In genomic region chr3:42456211-42456610, GRCh38 we compare ENCODE assay signal across 35 cellular contexts. TPM values are rescaled to one million over a fixed set of nuclear protein-coding genes. Genes with fewer than 3 reads are reported as not detected.
"Had no signal": no experiment of that assay in that cellular context is flagged by ENCODE, and none has a peak within 500 bp of the region (broad histone marks: within the 10 kb centered on the region; RNA-seq: fewer than 3 reads in every experiment).

No MANE protein-coding gene starts in this region.

- ATAC-seq: naive thymus-derived CD4-positive, alpha-beta T cell; natural killer cell; psoas muscle; right cardiac atrium; right lobe of liver; stimulated activated effector memory CD8-positive, alpha-beta T cell treated with anti-CD3 and anti-CD28 coated beads, Interleukin-12 subunit alpha, Interleukin-12 subunit beta, amount 100 ng/mL, for 72 hours; stimulated activated naive B cell treated with anti-CD40 and anti-IgM and Interleukin-4, amounts not matched to agents 10 μg/mL and 1 μg/mL and 100 μg/mL, for 72 hours; upper lobe of right lung had no signal

- H3K9ac ChIP-seq: parathyroid adenoma had no signal

- H3K4me1 Mint-ChIP-seq: naive thymus-derived CD4-positive, alpha-beta T cell; natural killer cell; nephron; stimulated activated effector memory CD8-positive, alpha-beta T cell treated with anti-CD3 and anti-CD28 coated beads, Interleukin-12 subunit alpha, Interleukin-12 subunit beta, amount 100 ng/mL, for 72 hours had no signal

- H3K79me2 ChIP-seq: parathyroid adenoma had no signal

- H3K9me3 ChIP-seq: neutrophil, psoas muscle, right lobe of liver, suprapubic skin, testis, transverse colon, upper lobe of right lung, uterus had no signal

- H3K4me3 ChIP-seq: ovary, psoas muscle, right lobe of liver, sigmoid colon, suprapubic skin, testis, tibial artery, transverse colon, upper lobe of right lung, uterus had no signal

- H3K36me3 ChIP-seq: neutrophil, ovary, right lobe of liver, sigmoid colon, suprapubic skin, tibial artery, transverse colon, upper lobe of right lung, uterus had no signal

- DNase-seq: naive thymus-derived CD4-positive, alpha-beta T cell; natural killer cell; nucleus accumbens; ovary; posterior cingulate gyrus; psoas muscle; right cardiac atrium; right lobe of liver; sigmoid colon; small intestine; stimulated activated CD4-positive, alpha-beta T cell treated with anti-CD3 and anti-CD28 coated beads, Interleukin-15, amount 100 ng/mL, for 24 hours; stimulated activated CD4-positive, alpha-beta T cell treated with anti-CD3 and anti-CD28 coated beads, Interleukin-2, amount 100 ng/mL, for 24 hours; stimulated activated CD4-positive, alpha-beta T cell treated with anti-CD3 and anti-CD28 coated beads, Interleukin-2, amount 100 ng/mL, for 48 hours; stimulated activated CD4-positive, alpha-beta T cell treated with anti-CD3 and anti-CD28 coated beads, Interleukin-4, amount 100 ng/mL, for 24 hours; stimulated activated naive B cell treated with anti-CD40 and anti-IgM and Interleukin-4, amounts not matched to agents 10 μg/mL and 1 μg/mL and 100 μg/mL, for 72 hours; stimulated activated naive CD4-positive, alpha-beta T cell treated with Interleukin-2 at 50 U/mL for 16 hours; substantia nigra; testis; tibial artery; transverse colon; upper lobe of right lung; uterus had no signal

- H3K27ac Mint-ChIP-seq: naive thymus-derived CD4-positive, alpha-beta T cell; natural killer cell; nephron; progenitor cell of endocrine pancreas; stimulated activated effector memory CD8-positive, alpha-beta T cell treated with anti-CD3 and anti-CD28 coated beads, Interleukin-12 subunit alpha, Interleukin-12 subunit beta, amount 100 ng/mL, for 72 hours; stimulated activated naive B cell treated with anti-CD40 and anti-IgM and Interleukin-4, amounts not matched to agents 10 μg/mL and 1 μg/mL and 100 μg/mL, for 72 hours; stimulated activated naive CD8-positive, alpha-beta T cell treated with anti-CD3 and anti-CD28 coated beads, Interleukin-15, Interleukin-2, amounts not matched to agents 100 ng/mL and 50 ng/mL, for 24 hours; type B pancreatic cell had no signal

- H3K27ac ChIP-seq: neutrophil, ovary, parathyroid adenoma, psoas muscle, right lobe of liver, sigmoid colon, suprapubic skin, testis, tibial artery, transverse colon, upper lobe of right lung, uterus had no signal

- H3K27me3 ChIP-seq: ovary, right lobe of liver, sigmoid colon, suprapubic skin, testis, tibial artery, transverse colon, upper lobe of right lung had no signal

- H3K27me3 Mint-ChIP-seq: progenitor cell of endocrine pancreas had no signal

- H3K4me3 Mint-ChIP-seq: naive thymus-derived CD4-positive, alpha-beta T cell; natural killer cell; nephron; stimulated activated effector memory CD8-positive, alpha-beta T cell treated with anti-CD3 and anti-CD28 coated beads, Interleukin-12 subunit alpha, Interleukin-12 subunit beta, amount 100 ng/mL, for 72 hours; stimulated activated naive B cell treated with anti-CD40 and anti-IgM and Interleukin-4, amounts not matched to agents 10 μg/mL and 1 μg/mL and 100 μg/mL, for 72 hours; stimulated activated naive CD8-positive, alpha-beta T cell treated with anti-CD3 and anti-CD28 coated beads, Interleukin-15, Interleukin-2, amounts not matched to agents 100 ng/mL and 50 ng/mL, for 24 hours; type B pancreatic cell had no signal

- H2AFZ ChIP-seq: parathyroid adenoma had no signal

- H3K4me1 ChIP-seq: parathyroid adenoma, psoas muscle, right lobe of liver, testis, uterus had no signal

- H3K9me3 Mint-ChIP-seq: natural killer cell; stimulated activated effector memory CD8-positive, alpha-beta T cell treated with anti-CD3 and anti-CD28 coated beads, Interleukin-12 subunit alpha, Interleukin-12 subunit beta, amount 100 ng/mL, for 72 hours; stimulated activated naive CD8-positive, alpha-beta T cell treated with anti-CD3 and anti-CD28 coated beads, Interleukin-15, Interleukin-2, amounts not matched to agents 100 ng/mL and 50 ng/mL, for 24 hours; type B pancreatic cell had no signal

- H3K36me3 Mint-ChIP-seq: natural killer cell; stimulated activated effector memory CD8-positive, alpha-beta T cell treated with anti-CD3 and anti-CD28 coated beads, Interleukin-12 subunit alpha, Interleukin-12 subunit beta, amount 100 ng/mL, for 72 hours; stimulated activated naive B cell treated with anti-CD40 and anti-IgM and Interleukin-4, amounts not matched to agents 10 μg/mL and 1 μg/mL and 100 μg/mL, for 72 hours; type B pancreatic cell had no signal

RNA-seq across cellular contexts. Expression of gene LYZL4, which starts 45.8 kb away (rescaled TPM):
- total RNA-seq: naive thymus-derived CD4-positive, alpha-beta T cell; natural killer cell; omental fat pad; ovary; progenitor cell of endocrine pancreas; psoas muscle; renal cortical epithelial cell; right cardiac atrium; right lobe of liver; sigmoid colon; skeletal muscle tissue; suprapubic skin; transverse colon; upper lobe of right lung; urinary bladder; uterus had no signal
- polyA plus RNA-seq: naive thymus-derived CD4-positive, alpha-beta T cell; neural cell; ovary; psoas muscle; right cardiac atrium; sigmoid colon; small intestine; urinary bladder had no signal
